Comparison of ENCODE assay signal across 1 cellular context in genomic region chr1:32014199-32014936, GRCh38.
TF ChIP-seq lines count a peak whose summit lies in the region.

No MANE protein-coding gene starts in this region.

TF ChIP-seq in HepG2, 621 proteins besides CTCF, POLR2A, EP300 and RAD21 (continues in another document):
- TF ChIP-seq PAWR (CRISPR knock-in tag; IDR thresholded peaks at IDR 0.05; ENCODE audit: borderline replicate concordance) (no peak), THAP9 (CRISPR knock-in tag; IDR thresholded peaks at IDR 0.05; ENCODE audit: borderline replicate concordance) (no peak), ZNF576 (CRISPR knock-in tag; IDR thresholded peaks at IDR 0.05) (no peak), ZBTB39 (CRISPR knock-in tag; IDR thresholded peaks at IDR 0.05) (no peak), ZSCAN22 (CRISPR knock-in tag; IDR thresholded peaks at IDR 0.05) (no peak), ZNF280B (CRISPR knock-in tag; IDR thresholded peaks at IDR 0.05; ENCODE audit: borderline replicate concordance) (peak; percentile 75; the same call in 1 of the 2 replicates), ZNF780A (CRISPR knock-in tag; IDR thresholded peaks at IDR 0.05) (peak; percentile 32; the same call in 1 of the 2 replicates), DR1 (CRISPR knock-in tag; IDR thresholded peaks at IDR 0.05) (no peak), ZNF574 (CRISPR knock-in tag; IDR thresholded peaks at IDR 0.05) (no peak; the same call in 1 of the 2 replicates), SP5 (CRISPR knock-in tag; IDR thresholded peaks at IDR 0.05; ENCODE audit: borderline replicate concordance, low read depth) (peak; percentile 32; the same call in 1 of the 2 replicates), HIVEP1 (CRISPR knock-in tag; IDR thresholded peaks at IDR 0.05) (no peak), ZNF619 (CRISPR knock-in tag; IDR thresholded peaks at IDR 0.05) (no peak), ZNF225 (CRISPR knock-in tag; IDR thresholded peaks at IDR 0.05) (no peak; the same call in 1 of the 2 replicates), KAT8 (CRISPR knock-in tag; IDR thresholded peaks at IDR 0.05) (no peak), NRL (CRISPR knock-in tag; IDR thresholded peaks at IDR 0.05; ENCODE audit: borderline replicate concordance) (0 out of 2 replicates have a peak, but pooled peaks have one; percentile 53), RARA (CRISPR knock-in tag; IDR thresholded peaks at IDR 0.05) (no peak), GATAD2A (CRISPR knock-in tag; IDR thresholded peaks at IDR 0.05) (no peak), ZNF496 (CRISPR knock-in tag; IDR thresholded peaks at IDR 0.05; ENCODE audit: insufficient replicate concordance) (no peak), ZNF503 (CRISPR knock-in tag; IDR thresholded peaks at IDR 0.05) (no peak), SMAD3 (CRISPR knock-in tag; IDR thresholded peaks at IDR 0.05) (no peak), PRMT3 (CRISPR knock-in tag; IDR thresholded peaks at IDR 0.05; ENCODE audit: borderline replicate concordance, low read depth) (no peak), ZNF589 (CRISPR knock-in tag; conservative IDR thresholded peaks at IDR 0.05) (peak; percentile 27; the same call in 1 of the 2 replicates), NFKB2 (CRISPR knock-in tag; IDR thresholded peaks at IDR 0.05; ENCODE audit: borderline replicate concordance) (no peak), NR1H2 (CRISPR knock-in tag; IDR thresholded peaks at IDR 0.05; ENCODE audit: borderline replicate concordance, low read depth) (no peak), GLMP (CRISPR knock-in tag; IDR thresholded peaks at IDR 0.05; ENCODE audit: borderline replicate concordance) (no peak), HMGXB4 (CRISPR knock-in tag; IDR thresholded peaks at IDR 0.05; ENCODE audit: borderline replicate concordance in 1 of 2, low read depth in 1 of 2) (no peak; a peak in 1 of 4 replicates)
- TF ChIP-seq, protein P1, sequence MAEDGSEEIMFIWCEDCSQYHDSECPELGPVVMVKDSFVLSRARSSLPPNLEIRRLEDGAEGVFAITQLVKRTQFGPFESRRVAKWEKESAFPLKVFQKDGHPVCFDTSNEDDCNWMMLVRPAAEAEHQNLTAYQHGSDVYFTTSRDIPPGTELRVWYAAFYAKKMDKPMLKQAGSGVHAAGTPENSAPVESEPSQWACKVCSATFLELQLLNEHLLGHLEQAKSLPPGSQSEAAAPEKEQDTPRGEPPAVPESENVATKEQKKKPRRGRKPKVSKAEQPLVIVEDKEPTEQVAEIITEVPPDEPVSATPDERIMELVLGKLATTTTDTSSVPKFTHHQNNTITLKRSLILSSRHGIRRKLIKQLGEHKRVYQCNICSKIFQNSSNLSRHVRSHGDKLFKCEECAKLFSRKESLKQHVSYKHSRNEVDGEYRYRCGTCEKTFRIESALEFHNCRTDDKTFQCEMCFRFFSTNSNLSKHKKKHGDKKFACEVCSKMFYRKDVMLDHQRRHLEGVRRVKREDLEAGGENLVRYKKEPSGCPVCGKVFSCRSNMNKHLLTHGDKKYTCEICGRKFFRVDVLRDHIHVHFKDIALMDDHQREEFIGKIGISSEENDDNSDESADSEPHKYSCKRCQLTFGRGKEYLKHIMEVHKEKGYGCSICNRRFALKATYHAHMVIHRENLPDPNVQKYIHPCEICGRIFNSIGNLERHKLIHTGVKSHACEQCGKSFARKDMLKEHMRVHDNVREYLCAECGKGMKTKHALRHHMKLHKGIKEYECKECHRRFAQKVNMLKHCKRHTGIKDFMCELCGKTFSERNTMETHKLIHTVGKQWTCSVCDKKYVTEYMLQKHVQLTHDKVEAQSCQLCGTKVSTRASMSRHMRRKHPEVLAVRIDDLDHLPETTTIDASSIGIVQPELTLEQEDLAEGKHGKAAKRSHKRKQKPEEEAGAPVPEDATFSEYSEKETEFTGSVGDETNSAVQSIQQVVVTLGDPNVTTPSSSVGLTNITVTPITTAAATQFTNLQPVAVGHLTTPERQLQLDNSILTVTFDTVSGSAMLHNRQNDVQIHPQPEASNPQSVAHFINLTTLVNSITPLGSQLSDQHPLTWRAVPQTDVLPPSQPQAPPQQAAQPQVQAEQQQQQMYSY (CRISPR knock-in tag; IDR thresholded peaks at IDR 0.05) = no peak; the same call in 1 of the 2 replicates
- TF ChIP-seq, protein P2, sequence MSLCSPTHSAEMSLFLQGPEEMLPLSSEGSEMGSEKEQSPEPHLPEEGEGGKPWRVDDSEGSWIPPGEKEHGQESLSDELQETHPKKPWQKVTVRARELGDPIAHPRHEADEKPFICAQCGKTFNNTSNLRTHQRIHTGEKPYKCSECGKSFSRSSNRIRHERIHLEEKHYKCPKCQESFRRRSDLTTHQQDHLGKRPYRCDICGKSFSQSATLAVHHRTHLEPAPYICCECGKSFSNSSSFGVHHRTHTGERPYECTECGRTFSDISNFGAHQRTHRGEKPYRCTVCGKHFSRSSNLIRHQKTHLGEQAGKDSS (CRISPR knock-in tag; IDR thresholded peaks at IDR 0.05; ENCODE audit: borderline replicate concordance, low read depth) = no peak
